Comparison of ENCODE assay signal across 7 cellular contexts in genomic region chr5:59020611-59021285, GRCh38.
A peak's percentile ranks its signal among the peaks of the same experiment; 100 is the strongest.
DNase-seq lines count a peak whose midpoint lies in the region; ATAC-seq, FAIRE-seq and TF ChIP-seq lines count a peak whose summit lies in the region.

No MANE protein-coding gene starts in this region.

- 52% methylated on average over 3 of the region's 3 CpGs for WGBS in HUES64
- 5 to 51% (median 22%) methylated on average over 3 of the region's 3 CpGs for WGBS in small intestine, 3 donors

- H3K4me3 ChIP-seq in HUES64 (ENCODE audit: low read length): no peak overlapping the region
- H3K4me3 ChIP-seq in epithelial cell of proximal tubule (ENCODE audit: low read depth, low read length): no peak overlapping the region
- H3K4me3 ChIP-seq in small intestine (ENCODE audit: low read depth in 1 of 2, low read length in 2 of 2): no peak overlapping the region

- POLR2A ChIA-PET in T-cell (lab: Charles Lee): interaction anchor here in 1 of 2 donors (0.6 kb wide), 1 partner anchor 12 kb away, joined by 3 read pairs; no protein-coding TSS in a partner anchor

- peak overlapping the region; percentile 34; the same call in 1 of the 2 replicates for H3K27ac ChIP-seq in HUES64 (ENCODE audit: low read depth, low read length)
- H3K27ac ChIP-seq in small intestine (ENCODE audit: low read depth in 1 of 2, low read length in 1 of 2): no peak overlapping the region

- H3K36me3 Mint-ChIP-seq in T-cell: peaks cover 75% of the 10 kb centered on the region

- CTCF ChIA-PET in T-cell (lab: Charles Lee): interaction anchor here in 1 of 2 donors (0.6 to 1.0 kb wide), 4 partner anchors 15 to 168 kb away, joined by 3 read pairs; no protein-coding TSS in a partner anchor

- H3K9me3 ChIP-seq in HUES64 (ENCODE audit: insufficient read depth, low read depth, low read length) (no peaks in the 10 kb centered on the region), small intestine (ENCODE audit: control insufficient read depth, low read depth) (no peaks in the 10 kb centered on the region)

- H3K27ac Mint-ChIP-seq in T-cell: peak overlapping the region; percentile 33 to 53

- peaks cover 16% of the 10 kb centered on the region for H3K4me1 ChIP-seq in HUES64 (ENCODE audit: insufficient read depth, low read length)
- H3K4me1 ChIP-seq in small intestine (ENCODE audit: control insufficient read depth in 2 of 2, insufficient read depth in 1 of 2, low read depth in 1 of 2, low read length in 1 of 2): peaks cover 2% of the 10 kb centered on the region in 2 donors

- H3K4me3 Mint-ChIP-seq in T-cell: peak overlapping the region in 1 of 3 donors; percentile 31

- peaks cover 0 to 5% (median 0%) of the 10 kb centered on the region in 3 donors for H3K9me3 Mint-ChIP-seq in T-cell

- H3K27me3 Mint-ChIP-seq in T-cell: no peaks in the 10 kb centered on the region

- ATAC-seq in T-cell (replicated peaks in 1 of 4) (peak in 1 of 4 experiments; percentile 42), HG03095 (IDR thresholded peaks at IDR 0.05; ENCODE audit: unreplicated experiment) (no peak), GM21447 (IDR thresholded peaks at IDR 0.05; ENCODE audit: unreplicated experiment) (no peak)

- DNase-seq in T-cell (no peak), epithelial cell of proximal tubule (ENCODE audit: low read depth) (peak; percentile 79), small intestine (peak; percentile 34), cerebellum (ENCODE audit: low spot score) (no peak)

- H3K36me3 ChIP-seq in HUES64 (ENCODE audit: insufficient read depth, low read length) (no peaks in the 10 kb centered on the region), small intestine (ENCODE audit: control insufficient read depth in 2 of 2, insufficient read depth in 2 of 2, low read length in 2 of 2) (no peaks in the 10 kb centered on the region)

- peaks cover 50 to 68% (median 59%) of the 10 kb centered on the region in 3 donors for H3K4me1 Mint-ChIP-seq in T-cell

- no peak for FAIRE-seq in small intestine (lab: Jason Lieb, UNC)

- no peak overlapping the region for H3K9ac ChIP-seq in HUES64 (ENCODE audit: low read depth, low read length)

- H3K27me3 ChIP-seq in HUES64 (ENCODE audit: insufficient read depth, low read length) (no peaks in the 10 kb centered on the region), small intestine (ENCODE audit: control insufficient read depth in 2 of 2, insufficient read depth in 2 of 2, low read length in 2 of 2) (no peaks in the 10 kb centered on the region)

- no peak for TF ChIP-seq CTCF in epithelial cell of proximal tubule (conservative IDR thresholded peaks at IDR 0.05; ENCODE audit: low read depth, low read length)

Comparison
In these comparisons a context has a peak if more than half of its experiments do, and no peak if none do; other contexts are left out.
1. DNase-seq: peak in epithelial cell of proximal tubule (single experiment) and small intestine (single experiment); none in T-cell (0 of 34) and cerebellum (single experiment).